Comparison of ENCODE assay signal across 18 cellular contexts in genomic region chr3:72247645-72248388, GRCh38.
A peak's percentile ranks its signal among the peaks of the same experiment; 100 is the strongest.
DNase-seq lines count a peak whose midpoint lies in the region.
"Had no signal": no experiment of that assay in that cellular context is flagged by ENCODE, and none has a peak within 500 bp of the region (broad histone marks: within the 10 kb centered on the region; RNA-seq: fewer than 3 reads in every experiment).

No MANE protein-coding gene starts in this region.

- in situ Hi-C loops in ACHN (cut with HindIII; ENCODE audit: low pct_ligation_motif_present, low pct_unique_long_range_greater_than_20kb, low sequenced_read_pairs) = no loop called here

- no peaks in the 10 kb centered on the region for H3K27me3 ChIP-seq in layer of hippocampus (ENCODE audit: control insufficient read depth, insufficient read depth, low read length)
- H3K27me3 ChIP-seq: cardiac muscle cell, heart right ventricle, left lung had no signal

- peak overlapping the region; percentile 35 for H3K27ac ChIP-seq in layer of hippocampus (ENCODE audit: low read depth, low read length)
- H3K27ac ChIP-seq: cardiac muscle cell, heart right ventricle, left lung had no signal

- DNase-seq in DMS 273 treated with DMSO at 0.1 percent for 48 hours (lab: John Stamatoyannopoulos, UW) = peak; percentile 14
- peak in 40 of 56 donors; percentile 11 to 79 (median 50) for DNase-seq in amygdala (lab: John Stamatoyannopoulos, UW)
- peak; percentile 81 for DNase-seq in putamen (ENCODE audit: low spot score)
- DNase-seq in NCI-H2081 treated with DMSO at 0.1 percent for 48 hours (lab: John Stamatoyannopoulos, UW) = no peak
- DNase-seq in COLO829 (ENCODE audit: low spot score) = no peak
- no peak for DNase-seq in ACHN
- DNase-seq: activated CD4-positive, alpha-beta memory T cell treated with anti-CD3 and anti-CD28 coated beads, Interleukin-2, amount 10 ng/mL, durations not matched to agents 7 days and 5 days; activated CD4-positive, CD25-positive, alpha-beta regulatory T cell; CD4-positive, alpha-beta T cell; HCEC 1CT; left lung; mucosa of descending colon; NCI-H1694 treated with DMSO at 0.1 percent for 48 hours; NCI-H69; T1000 had no signal

Comparison
In these comparisons a context has a peak if more than half of its experiments do, and no peak if none do; other contexts are left out.
1. DNase-seq: peak in DMS 273 treated with DMSO at 0.1 percent for 48 hours (single experiment), amygdala (40 of 56) and putamen (single experiment); none in NCI-H2081 treated with DMSO at 0.1 percent for 48 hours (single experiment), COLO829 (single experiment) and ACHN (single experiment).